20 cellular contexts compared by ENCODE assay signal in genomic region chr6:100753421-100753820, GRCh38.
"Had no signal": no experiment of that assay in that cellular context is flagged by ENCODE, and none has a peak within 500 bp of the region (broad histone marks: within the 10 kb centered on the region; RNA-seq: fewer than 3 reads in every experiment).

No MANE protein-coding gene starts in this region.

- ATAC-seq: natural killer cell treated with Interleukin-12 subunit alpha and Interleukin-12 subunit beta and Interleukin-15 and Interleukin-18, amount 100 ng/mL, for 72 hours; pancreas; right cardiac atrium; right lobe of liver; stimulated activated effector memory CD8-positive, alpha-beta T cell treated with anti-CD3 and anti-CD28 coated beads, Interleukin-12 subunit alpha, Interleukin-12 subunit beta, amount 100 ng/mL, for 72 hours; stimulated activated naive B cell treated with anti-CD40 and anti-IgM and Interleukin-4, amounts not matched to agents 10 μg/mL and 1 μg/mL and 100 μg/mL, for 72 hours had no signal

- DNase-seq: nephron progenitor cell; nucleus accumbens; pancreas; retina; right cardiac atrium; right lobe of liver; sigmoid colon; small intestine; stimulated activated CD4-positive, alpha-beta T cell treated with anti-CD3 and anti-CD28 coated beads, Interleukin-15, amount 100 ng/mL, for 24 hours; stimulated activated CD4-positive, alpha-beta T cell treated with anti-CD3 and anti-CD28 coated beads, Interleukin-2, amount 100 ng/mL, for 24 hours; stimulated activated CD4-positive, alpha-beta T cell treated with anti-CD3 and anti-CD28 coated beads, Interleukin-2, amount 100 ng/mL, for 48 hours; stimulated activated CD4-positive, alpha-beta T cell treated with anti-CD3 and anti-CD28 coated beads, Interleukin-4, amount 100 ng/mL, for 24 hours; stimulated activated naive B cell treated with anti-CD40 and anti-IgM and Interleukin-4, amounts not matched to agents 10 μg/mL and 1 μg/mL and 100 μg/mL, for 72 hours; stimulated activated naive CD4-positive, alpha-beta T cell treated with Interleukin-2 at 50 U/mL for 16 hours; stomach; thyroid gland; trophoblast cell; upper lobe of left lung had no signal
